Comparison of ENCODE assay signal across 1 cellular context in the genomic region with DNA sequence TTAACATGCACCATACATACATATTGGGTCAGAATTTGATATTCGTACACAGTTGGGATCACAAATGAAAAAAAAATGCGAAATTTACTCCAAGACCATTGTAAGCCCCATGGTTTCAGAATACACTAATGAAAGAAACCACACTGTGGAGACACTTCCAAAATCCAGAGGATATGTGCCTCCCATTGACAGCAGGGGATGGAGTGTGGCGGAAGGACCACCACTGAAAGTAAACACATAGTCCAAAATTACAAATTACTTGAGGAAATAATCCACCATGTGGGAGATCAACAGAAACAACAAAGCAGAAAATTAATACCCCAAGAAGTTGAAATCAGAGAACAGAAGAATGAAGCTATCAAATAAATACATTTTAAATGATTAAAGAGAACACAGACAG.
TF ChIP-seq lines count a peak whose summit lies in the region.

No MANE protein-coding gene starts in this region.

TF ChIP-seq in IMR-90, 13 proteins besides CTCF, POLR2A, EP300 and RAD21 (continued from another document):
- no peak for TF ChIP-seq MAFK (IDR thresholded peaks at IDR 0.05; ENCODE audit: low read depth, low read length)
TF ChIP-seq in IMR-90: peak in this region for 0.
